Comparison of ENCODE assay signal across 26 cellular contexts in genomic region chr6:87904041-87904440, GRCh38.
DNase-seq lines count a peak whose midpoint lies in the region; ATAC-seq, FAIRE-seq and TF ChIP-seq lines count a peak whose summit lies in the region.
"Had no signal": no experiment of that assay in that cellular context is flagged by ENCODE, and none has a peak within 500 bp of the region (broad histone marks: within the 10 kb centered on the region; RNA-seq: fewer than 3 reads in every experiment).

No MANE protein-coding gene starts in this region.

- intact Hi-C loops in right lobe of liver (cut with DNase I) (no loop called here), esophagus muscularis mucosa (cut with DNase I) (no loop called here)

- H3K27ac Mint-ChIP-seq in endodermal cell (no peak overlapping the region), nephron progenitor cell (peak overlapping the region; percentile 100)
- no peak overlapping the region for H3K27ac Mint-ChIP-seq in activated T-helper 17 cell treated with anti-CD3 and anti-CD28 coated beads, Interleukin-2, amount 50 U/mL, for 72 hours
- H3K27ac Mint-ChIP-seq: activated B cell treated with CpG ODN at 0.5 μM for 24 hours; naive thymus-derived CD8-positive, alpha-beta T cell; T-helper 2 cell treated with Interferon-gamma antibody and Interleukin-4, amounts not matched to agents 5 μg/mL and 100 μg/mL, for 36 hours had no signal

- H3K4me3 ChIP-seq in NB4 (ENCODE audit: low read depth, low read length) (no peak overlapping the region), endodermal cell (ENCODE audit: low read length) (peak overlapping the region; percentile 15), right lobe of liver (no peak overlapping the region), esophagus muscularis mucosa (no peak overlapping the region)
- H3K4me3 ChIP-seq: gastrocnemius medialis had no signal

- H3K4me3 Mint-ChIP-seq in endodermal cell, result no peak overlapping the region
- peak overlapping the region; percentile 57 for H3K4me3 Mint-ChIP-seq in nephron progenitor cell
- H3K4me3 Mint-ChIP-seq in activated T-helper 17 cell treated with anti-CD3 and anti-CD28 coated beads, Interleukin-2, amount 50 U/mL, for 72 hours, result no peak overlapping the region
- H3K4me3 Mint-ChIP-seq: activated B cell treated with CpG ODN at 0.5 μM for 24 hours; H9; naive thymus-derived CD8-positive, alpha-beta T cell; T-helper 2 cell treated with Interferon-gamma antibody and Interleukin-4, amounts not matched to agents 5 μg/mL and 100 μg/mL, for 36 hours had no signal

- H3K4me1 ChIP-seq in endodermal cell (ENCODE audit: control insufficient read depth, insufficient read depth, low read length), result peaks cover 5% of the 10 kb centered on the region
- peaks cover 0 to 21% (median 0%) of the 10 kb centered on the region in 4 donors for H3K4me1 ChIP-seq in right lobe of liver
- no peaks in the 10 kb centered on the region for H3K4me1 ChIP-seq in esophagus muscularis mucosa
- H3K4me1 ChIP-seq: gastrocnemius medialis had no signal

- ATAC-seq in right lobe of liver, result no peak
- ATAC-seq in activated T-helper 17 cell treated with anti-CD3 and anti-CD28 coated beads, Interleukin-2, amount 50 U/mL, for 72 hours (replicated peaks), result no peak
- ATAC-seq: esophagus mucosa; gastrocnemius medialis; left cardiac atrium; naive thymus-derived CD8-positive, alpha-beta T cell had no signal

- H3K36me3 ChIP-seq in endodermal cell (ENCODE audit: control insufficient read depth, insufficient read depth, low read length) (no peaks in the 10 kb centered on the region), right lobe of liver (no peaks in the 10 kb centered on the region), esophagus muscularis mucosa (no peaks in the 10 kb centered on the region)
- H3K36me3 ChIP-seq: gastrocnemius medialis had no signal

- no peaks in the 10 kb centered on the region for H3K27me3 Mint-ChIP-seq in endodermal cell (ENCODE audit: insufficient read depth)
- H3K27me3 Mint-ChIP-seq in nephron progenitor cell (ENCODE audit: low read depth, poor library complexity), result peaks cover 10% of the 10 kb centered on the region
- peaks cover 4% of the 10 kb centered on the region for H3K27me3 Mint-ChIP-seq in activated T-helper 17 cell treated with anti-CD3 and anti-CD28 coated beads, Interleukin-2, amount 50 U/mL, for 72 hours
- H3K27me3 Mint-ChIP-seq: activated B cell treated with CpG ODN at 0.5 μM for 24 hours had no signal

- DNase-seq in GM12891 (ENCODE audit: insufficient read length, low spot score) (no peak), NB4 (ENCODE audit: low read depth) (peak; percentile 28), endodermal cell (no peak), nephron progenitor cell (no peak), right lobe of liver (no peak), NCI-H524 (lab: John Stamatoyannopoulos, UW) (no peak), esophagus muscularis mucosa (ENCODE audit: extremely low spot score) (no peak)
- DNase-seq: activated B cell treated with CpG ODN at 0.5 μM for 24 hours; activated CD4-positive, alpha-beta T cell treated with anti-CD3 and anti-CD28 coated beads, Interleukin-2, amount 50 U/mL, for 4 hours; activated CD8-positive, alpha-beta memory T cell treated with anti-CD3 and anti-CD28 coated beads, Interleukin-2, amount 50 U/mL, for 48 hours; DMS79; effector memory CD4-positive, alpha-beta T cell; gastrocnemius medialis; H9; KBM-7; left cardiac atrium; naive thymus-derived CD8-positive, alpha-beta T cell; NCI-H1092 treated with DMSO at 0.1 percent for 48 hours; NCI-H2029 treated with DMSO at 0.1 percent for 48 hours; NCI-H510A; posterior cingulate gyrus; SK-N-SH; substantia nigra had no signal

- TF ChIP-seq EP300 in esophagus muscularis mucosa (IDR thresholded peaks at IDR 0.05), result no peak

- H3K9ac ChIP-seq in endodermal cell (ENCODE audit: extremely low read depth, low read length, poor library complexity, severe bottlenecking), result no peak overlapping the region
- H3K9ac ChIP-seq: SK-N-SH had no signal

- FAIRE-seq in GM12891 (lab: Jason Lieb, UNC), result peak; percentile 56

- H3K9me3 Mint-ChIP-seq in endodermal cell (no peaks in the 10 kb centered on the region), nephron progenitor cell (no peaks in the 10 kb centered on the region)
- no peaks in the 10 kb centered on the region for H3K9me3 Mint-ChIP-seq in activated T-helper 17 cell treated with anti-CD3 and anti-CD28 coated beads, Interleukin-2, amount 50 U/mL, for 72 hours
- H3K9me3 Mint-ChIP-seq: activated B cell treated with CpG ODN at 0.5 μM for 24 hours; H9; naive thymus-derived CD8-positive, alpha-beta T cell; T-helper 2 cell treated with Interferon-gamma antibody and Interleukin-4, amounts not matched to agents 5 μg/mL and 100 μg/mL, for 36 hours had no signal

- TF ChIP-seq CTCF in NB4 (IDR thresholded peaks at IDR 0.05; ENCODE audit: low read depth, low read length) (no peak), endodermal cell (conservative IDR thresholded peaks at IDR 0.05) (no peak), nephron progenitor cell (IDR thresholded peaks at IDR 0.05) (no peak), right lobe of liver (IDR thresholded peaks at IDR 0.05) (no peak), esophagus muscularis mucosa (IDR thresholded peaks at IDR 0.05) (no peak)

- H3K27me3 ChIP-seq in endodermal cell (ENCODE audit: control insufficient read depth, insufficient read depth, low read length, poor library complexity, severe bottlenecking), result no peaks in the 10 kb centered on the region
- no peaks in the 10 kb centered on the region for H3K27me3 ChIP-seq in right lobe of liver
- H3K27me3 ChIP-seq in esophagus muscularis mucosa, result no peaks in the 10 kb centered on the region
- H3K27me3 ChIP-seq: gastrocnemius medialis had no signal

- H3K27ac ChIP-seq in endodermal cell (ENCODE audit: low read depth, low read length), result no peak overlapping the region
- H3K27ac ChIP-seq in right lobe of liver, result no peak overlapping the region
- no peak overlapping the region for H3K27ac ChIP-seq in esophagus muscularis mucosa (replicated peaks in 1 of 4)
- H3K27ac ChIP-seq: gastrocnemius medialis had no signal

- H3K4me1 Mint-ChIP-seq in endodermal cell (peaks cover 16% of the 10 kb centered on the region), nephron progenitor cell (peaks cover 81% of the 10 kb centered on the region)
- peaks cover 20% of the 10 kb centered on the region for H3K4me1 Mint-ChIP-seq in activated T-helper 17 cell treated with anti-CD3 and anti-CD28 coated beads, Interleukin-2, amount 50 U/mL, for 72 hours

- H3K9me3 ChIP-seq in endodermal cell (ENCODE audit: control insufficient read depth, low read length) (no peaks in the 10 kb centered on the region), right lobe of liver (no peaks in the 10 kb centered on the region), esophagus muscularis mucosa (no peaks in the 10 kb centered on the region)
- H3K9me3 ChIP-seq: gastrocnemius medialis, SK-N-SH had no signal

- TF ChIP-seq POLR2A in GM12891 (IDR thresholded peaks at IDR 0.05; ENCODE audit: low read depth, low read length) (no peak), NB4 (IDR thresholded peaks at IDR 0.05; ENCODE audit: extremely low read depth, insufficient read length) (no peak), right lobe of liver (IDR thresholded peaks at IDR 0.05) (no peak), esophagus muscularis mucosa (IDR thresholded peaks at IDR 0.05; ENCODE audit: low read depth) (no peak)

- H3K36me3 Mint-ChIP-seq in endodermal cell (ENCODE audit: low read depth) (no peaks in the 10 kb centered on the region), nephron progenitor cell (ENCODE audit: low read depth) (no peaks in the 10 kb centered on the region)
- no peaks in the 10 kb centered on the region for H3K36me3 Mint-ChIP-seq in activated T-helper 17 cell treated with anti-CD3 and anti-CD28 coated beads, Interleukin-2, amount 50 U/mL, for 72 hours (ENCODE audit: low read depth)
- H3K36me3 Mint-ChIP-seq: naive thymus-derived CD8-positive, alpha-beta T cell had no signal

TF ChIP-seq in GM12891, 5 proteins besides CTCF, POLR2A, EP300 and RAD21:
- TF ChIP-seq PAX5 (IDR thresholded peaks at IDR 0.05; ENCODE audit: insufficient read depth, low read length, severe bottlenecking), result no peak
- TF ChIP-seq SPI1 (IDR thresholded peaks at IDR 0.05; ENCODE audit: low read depth, low read length), result no peak
- no peak for TF ChIP-seq POU2F2 (IDR thresholded peaks at IDR 0.05; ENCODE audit: low read depth, low read length)
- TF ChIP-seq TAF1 (IDR thresholded peaks at IDR 0.05; ENCODE audit: low read depth, low read length), result no peak
- TF ChIP-seq POLR2AphosphoS5 (IDR thresholded peaks at IDR 0.05; ENCODE audit: low read depth, low read length), result no peak
